10 cellular contexts compared by ENCODE assay signal in the genomic region with DNA sequence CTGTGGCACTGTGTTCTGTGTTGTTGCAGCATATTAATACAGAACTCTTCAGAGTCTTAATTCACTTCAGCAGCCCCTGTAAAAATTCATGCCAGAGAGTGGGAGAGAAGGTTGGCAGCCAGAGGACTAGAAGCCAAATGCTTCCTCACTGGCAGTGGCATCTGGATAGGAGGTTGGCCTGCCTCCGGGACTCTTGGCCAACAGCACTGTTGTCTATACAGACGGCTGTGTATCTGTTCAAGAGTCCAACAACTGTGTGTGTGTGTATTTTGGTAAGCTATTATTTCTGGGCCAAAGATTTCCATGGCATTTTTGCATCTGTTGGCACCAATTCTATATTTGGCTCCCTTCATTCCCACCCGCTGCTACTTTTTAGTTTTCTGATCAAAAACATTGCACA.
"Had no signal": no experiment of that assay in that cellular context is flagged by ENCODE, and none has a peak within 500 bp of the region (broad histone marks: within the 10 kb centered on the region; RNA-seq: fewer than 3 reads in every experiment).

No MANE protein-coding gene starts in this region.

- H3K9me3 ChIP-seq: esophagus muscularis mucosa, testis had no signal

- ATAC-seq: natural killer cell treated with Interleukin-12 subunit alpha and Interleukin-12 subunit beta and Interleukin-15 and Interleukin-18, amount 100 ng/mL, for 72 hours; stimulated activated naive CD8-positive, alpha-beta T cell treated with anti-CD3 and anti-CD28 coated beads, Interleukin-15, Interleukin-2, amounts not matched to agents 100 U/mL and 50 U/mL, for 24 hours had no signal

- H3K36me3 ChIP-seq: esophagus muscularis mucosa had no signal

- H3K4me1 ChIP-seq: esophagus muscularis mucosa, testis had no signal

- H3K27me3 ChIP-seq: esophagus muscularis mucosa, testis had no signal

- DNase-seq: activated CD4-positive, alpha-beta T cell treated with anti-CD3 and anti-CD28 coated beads, Interleukin-2, amount 50 U/mL, for 1 hour; activated T-cell treated with anti-CD3 and anti-CD28 coated beads for 4 hours; amniotic stem cell; mammary epithelial cell; stimulated activated CD4-positive, alpha-beta T cell treated with anti-CD3 and anti-CD28 coated beads, Interleukin-4, amount 100 ng/mL, for 1 hour; stimulated activated CD8-positive, alpha-beta memory T cell treated with anti-CD3 and anti-CD28 coated beads, Interleukin-4, amount 100 ng/mL, for 48 hours; stimulated activated naive CD8-positive, alpha-beta T cell treated with anti-CD3 and anti-CD28 coated beads, Interleukin-15, Interleukin-2, amounts not matched to agents 100 U/mL and 50 U/mL, for 24 hours; testis had no signal

- H3K27ac ChIP-seq: esophagus muscularis mucosa, testis had no signal

- H3K4me3 ChIP-seq: esophagus muscularis mucosa, testis had no signal
